ENCODE assay signal across 14 cellular contexts in the genomic region with DNA sequence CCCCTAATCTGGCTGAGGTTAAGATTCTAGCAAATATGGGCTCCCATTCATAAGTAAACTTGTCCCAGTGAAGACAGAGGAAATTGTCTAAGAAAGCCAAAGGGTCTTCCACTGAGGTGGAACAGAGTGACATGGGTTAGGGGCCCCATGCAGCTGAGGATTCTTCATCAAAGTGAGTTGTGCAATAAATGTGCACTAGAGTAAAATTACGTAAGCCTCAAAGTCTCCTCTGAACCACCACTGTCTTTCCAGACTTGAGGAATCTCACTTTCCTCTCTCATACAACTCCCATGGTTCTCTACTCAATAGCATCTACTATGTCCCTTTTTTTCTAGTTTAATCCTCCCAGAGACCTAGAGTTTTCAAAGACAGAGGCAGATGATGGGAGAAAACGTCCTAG.
A peak's percentile ranks its signal among the peaks of the same experiment; 100 is the strongest.
DNase-seq lines count a peak whose midpoint lies in the region; ATAC-seq and TF ChIP-seq lines count a peak whose summit lies in the region.
"Had no signal": no experiment of that assay in that cellular context is flagged by ENCODE, and none has a peak within 500 bp of the region (broad histone marks: within the 10 kb centered on the region; RNA-seq: fewer than 3 reads in every experiment).

No MANE protein-coding gene starts in this region.

- H3K9me3 ChIP-seq in SJSA1 (replicated peaks): no peaks in the 10 kb centered on the region
- no peaks in the 10 kb centered on the region for H3K9me3 ChIP-seq in right cardiac atrium (ENCODE audit: control insufficient read depth, low read length)
- no peaks in the 10 kb centered on the region for H3K9me3 ChIP-seq in ovary
- H3K9me3 ChIP-seq: BLaER1 treated with 17β-estradiol and CSF1 and Interleukin-3, amounts not matched to agents 10 nM and 100 nM had no signal

- TF ChIP-seq POLR2A in ovary (IDR thresholded peaks at IDR 0.05): no peak

- intact Hi-C loops in right cardiac atrium (cut with DNase I): no loop called here
- intact Hi-C loops in ovary (cut with DNase I): no loop called here

- H3K27me3 ChIP-seq in SJSA1 (replicated peaks) (no peaks in the 10 kb centered on the region), foreskin keratinocyte (no peaks in the 10 kb centered on the region), right cardiac atrium (ENCODE audit: control insufficient read depth, insufficient read depth) (no peaks in the 10 kb centered on the region), ovary (no peaks in the 10 kb centered on the region)
- H3K27me3 ChIP-seq: BLaER1 treated with 17β-estradiol and CSF1 and Interleukin-3, amounts not matched to agents 10 nM and 100 nM had no signal

- peak; percentile 5 for DNase-seq in AG10803 (ENCODE audit: low read depth)
- peak in 1 of 2 experiments; percentile 10 for DNase-seq in SJSA1 (ENCODE audit: low read depth in 1 of 2, low spot score in 2 of 2)
- DNase-seq in foreskin keratinocyte: no peak
- DNase-seq in renal cortical epithelial cell (ENCODE audit: low read depth): peak; percentile 35
- no peak for DNase-seq in right cardiac atrium
- no peak for DNase-seq in NOMO-1 treated with DMSO at 0.1 percent for 48 hours (lab: John Stamatoyannopoulos, UW; ENCODE audit: unreplicated experiment)
- no peak for DNase-seq in ovary
- no peak for DNase-seq in activated T-cell treated with anti-CD3 and anti-CD28 coated beads, Interleukin-2, amount 50 U/mL, for 48 hours
- DNase-seq: 8988T; CD4-positive, CD25-positive, alpha-beta regulatory T cell; DMS 273 treated with DMSO at 0.1 percent for 48 hours; H7 had no signal

- H3K4me3 ChIP-seq in AG10803 (ENCODE audit: low read length) (no peak overlapping the region), SJSA1 (no peak overlapping the region), right cardiac atrium (ENCODE audit: low read length) (no peak overlapping the region), ovary (no peak overlapping the region)
- H3K4me3 ChIP-seq: BLaER1 treated with 17β-estradiol and CSF1 and Interleukin-3, amounts not matched to agents 10 nM and 100 nM; GM23338 had no signal

- no peak for TF ChIP-seq EP300 in ovary (IDR thresholded peaks at IDR 0.05)

- peak overlapping the region; percentile 84 for H3K27ac ChIP-seq in SJSA1
- H3K27ac ChIP-seq in foreskin keratinocyte: peak overlapping the region; percentile 80
- H3K27ac ChIP-seq in right cardiac atrium (ENCODE audit: low read length): no peak overlapping the region
- no peak overlapping the region for H3K27ac ChIP-seq in ovary
- H3K27ac ChIP-seq: BLaER1 treated with 17β-estradiol and CSF1 and Interleukin-3, amounts not matched to agents 10 nM and 100 nM had no signal

- H3K36me3 ChIP-seq in SJSA1 (no peaks in the 10 kb centered on the region), ovary (no peaks in the 10 kb centered on the region)
- H3K36me3 ChIP-seq: BLaER1 treated with 17β-estradiol and CSF1 and Interleukin-3, amounts not matched to agents 10 nM and 100 nM had no signal

- 63% methylated on average over 2 of the region's 2 CpGs for WGBS in right cardiac atrium
- WGBS in ovary, 3 donors: 86 to 90% (median 88%) methylated on average over 2 of the region's 2 CpGs

- ATAC-seq in foreskin keratinocyte (no peak), right cardiac atrium (no peak)
- ATAC-seq: GM23338 had no signal

- TF ChIP-seq CTCF in AG10803 (conservative IDR thresholded peaks at IDR 0.05; ENCODE audit: low read length) (no peak), foreskin keratinocyte (conservative IDR thresholded peaks at IDR 0.05) (no peak), ovary (IDR thresholded peaks at IDR 0.05) (no peak)

- peaks cover 54% of the 10 kb centered on the region for H3K4me1 ChIP-seq in SJSA1 (replicated peaks)
- peaks cover 28% of the 10 kb centered on the region for H3K4me1 ChIP-seq in foreskin keratinocyte
- no peaks in the 10 kb centered on the region for H3K4me1 ChIP-seq in right cardiac atrium (ENCODE audit: control insufficient read depth, insufficient read depth, low read length)
- peaks cover 7% of the 10 kb centered on the region for H3K4me1 ChIP-seq in ovary (ENCODE audit: insufficient read depth)
- H3K4me1 ChIP-seq: BLaER1 treated with 17β-estradiol and CSF1 and Interleukin-3, amounts not matched to agents 10 nM and 100 nM had no signal

Comparison
In these comparisons a context has a peak if more than half of its experiments do, and no peak if none do; other contexts are left out.
1. DNase-seq: peak in AG10803 (single experiment) and renal cortical epithelial cell (single experiment); none in foreskin keratinocyte (0 of 2), right cardiac atrium (0 of 3), NOMO-1 treated with DMSO at 0.1 percent for 48 hours (single experiment), ovary (0 of 5) and activated T-cell treated with anti-CD3 and anti-CD28 coated beads, Interleukin-2, amount 50 U/mL, for 48 hours (0 of 2).
2. H3K27ac ChIP-seq: peak in SJSA1 (single experiment) and foreskin keratinocyte (single experiment); none in right cardiac atrium (single experiment) and ovary (0 of 2).